10 cellular contexts compared by ENCODE assay signal in the genomic region with DNA sequence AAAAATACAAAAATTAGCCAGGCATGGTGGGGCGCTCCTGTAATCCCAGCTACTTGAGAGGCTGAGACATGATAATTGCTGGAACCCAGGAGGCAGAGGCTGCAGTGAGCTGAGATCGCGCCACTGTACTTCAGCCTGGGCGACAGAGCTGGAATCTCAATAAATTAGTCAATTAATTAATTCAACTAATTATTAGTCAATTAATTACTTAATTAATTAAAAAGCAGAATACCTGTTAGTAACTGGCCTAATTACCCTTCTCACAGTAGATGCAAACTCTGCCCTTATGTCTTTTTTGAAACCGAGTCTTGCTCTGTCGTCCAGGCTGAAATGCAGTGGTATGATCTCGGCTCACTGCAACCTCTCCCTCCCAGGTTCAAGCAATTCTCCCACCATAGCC.
"Had no signal": no experiment of that assay in that cellular context is flagged by ENCODE, and none has a peak within 500 bp of the region (broad histone marks: within the 10 kb centered on the region; RNA-seq: fewer than 3 reads in every experiment).

No MANE protein-coding gene starts in this region.

- H3K27ac ChIP-seq: GM23248 had no signal

- H2AFZ ChIP-seq: GM23248, GM23338 had no signal

- H3K4me1 ChIP-seq: HAP-1 had no signal

- DNase-seq: GM23248, GOT3, H7, H9, HCEC 1CT, HFFc6 had no signal

- H3K36me3 ChIP-seq: HAP-1 had no signal

- ATAC-seq: GM23338, HCT116 had no signal

- FAIRE-seq: H54 had no signal

- H3K9ac ChIP-seq: GM23248 had no signal

- H3K4me3 ChIP-seq: GM23248, GM23338, HAP-1 had no signal

- H3K9me3 ChIP-seq: HAP-1 had no signal

- H3K4me2 ChIP-seq: GM23338 had no signal
